In genomic region chr9:96450613-96451544, GRCh38 we compare ENCODE assay signal across 8 cellular contexts. TPM values are rescaled to one million over a fixed set of nuclear protein-coding genes. Genes with fewer than 3 reads are reported as not detected.
DNase-seq lines count a peak whose midpoint lies in the region; ATAC-seq, FAIRE-seq and TF ChIP-seq lines count a peak whose summit lies in the region.

No MANE protein-coding gene starts in this region.

- peaks cover 17% of the 10 kb centered on the region for H3K4me1 Mint-ChIP-seq in Calu3 (ENCODE audit: low read depth, unreplicated experiment)

- peak; percentile 4; the same call in 1 of the 3 replicates for ATAC-seq in GM12878
- no peak for ATAC-seq in GM21619 (IDR thresholded peaks at IDR 0.05; ENCODE audit: unreplicated experiment)

- POLR2A ChIA-PET in GM12878 (lab: Charles Lee), result interaction anchor here (0.6 to 1.5 kb wide), 3 partner anchors 33 to 107 kb away, joined by 3 read pairs; no protein-coding TSS in a partner anchor

- intact Hi-C loops in Calu3 (cut with micrococcal nuclease; ENCODE audit: unreplicated experiment) (no loop called here), GM12878 (cut with micrococcal nuclease; ENCODE audit: unreplicated experiment) (loop anchor here (2.0 kb wide), 2 partner anchors 32 to 116 kb away; partner anchors contain the start of gene ZNF367)

- H3K36me3 Mint-ChIP-seq in Calu3 (ENCODE audit: insufficient read depth, unreplicated experiment), result peaks cover 21% of the 10 kb centered on the region

- H4K20me1 ChIP-seq in GM12878 (ENCODE audit: control insufficient read depth, insufficient read depth) (no peaks in the 10 kb centered on the region), smooth muscle cell (ENCODE audit: low read depth) (peaks cover 30% of the 10 kb centered on the region)

- BruUV-seq in Calu3 (replicated peaks; lab: Mats Ljungman, UMichigan) (no TSS peak), GM12878 (replicated peaks; lab: Mats Ljungman, UMichigan) (TSS peak; percentile 63)

- DNase-seq in Calu3 (peak; percentile 17), HFF-Myc (ENCODE audit: extremely low read depth, low read depth) (no peak), SK-N-MC (ENCODE audit: low read depth, low spot score) (no peak), GM12878 (ENCODE audit: low read depth, low spot score) (no peak), iPS-NIHi11 (ENCODE audit: low spot score) (peak; percentile 33), smooth muscle cell (lab: John Stamatoyannopoulos, UW; ENCODE audit: unreplicated experiment) (no peak), NAMALWA (ENCODE audit: low spot score) (no peak)

- TF ChIP-seq CTCF in Calu3 (IDR thresholded peaks at IDR 0.05; ENCODE audit: unreplicated experiment) (no peak), HFF-Myc (IDR thresholded peaks at IDR 0.05; ENCODE audit: low read depth, low read length, missing control alignments) (no peak), GM12878 (IDR thresholded peaks at IDR 0.05 in 2 of 3, conservative IDR thresholded peaks at IDR 0.05 in 1 of 3; ENCODE audit: control insufficient read depth in 2 of 3, extremely low read depth in 1 of 3, insufficient read depth in 1 of 3, low read depth in 3 of 3, low read length in 3 of 3) (no peak), smooth muscle cell (IDR thresholded peaks at IDR 0.05; ENCODE audit: borderline replicate concordance, insufficient read depth, poor library complexity, severe bottlenecking) (no peak)

- H3K36me3 ChIP-seq in SK-N-MC (ENCODE audit: insufficient read depth, low read length) (no peaks in the 10 kb centered on the region), GM12878 (ENCODE audit: control insufficient read depth in 2 of 2, insufficient read depth in 2 of 2, low read length in 1 of 2) (no peaks in the 10 kb centered on the region), smooth muscle cell (ENCODE audit: low read depth) (no peaks in the 10 kb centered on the region)

- peak overlapping the region; percentile 86 for H2AFZ ChIP-seq in GM12878 (ENCODE audit: control insufficient read depth, low read depth, low read length)
- peak overlapping the region; percentile 68 for H2AFZ ChIP-seq in smooth muscle cell (ENCODE audit: low read depth)

- no peak for FAIRE-seq in GM12878 (lab: Jason Lieb, UNC)

- in situ Hi-C loops in GM12878 (cut with MboI), result no loop called here

- H3K27ac Mint-ChIP-seq in Calu3 (ENCODE audit: unreplicated experiment), result peak overlapping the region; percentile 64

- SMC1A ChIA-PET in GM12878 (lab: Charles Lee; ENCODE audit: uncharacterized antibody, unreplicated experiment), result interaction anchor here (0.9 to 4.5 kb wide), 8 partner anchors 9 to 114 kb away, joined by 3 to 38 read pairs (median 8); no protein-coding TSS in a partner anchor

- no peak for TF ChIP-seq RAD21 in GM12878 (IDR thresholded peaks at IDR 0.05; ENCODE audit: insufficient read depth, low read depth, low read length)

- peak overlapping the region; percentile 66 for H3K4me3 Mint-ChIP-seq in Calu3 (ENCODE audit: low read depth, unreplicated experiment)

- no peaks in the 10 kb centered on the region for H3F3A ChIP-seq in smooth muscle cell (ENCODE audit: low read depth)

- 1% methylated on average over 49 of the region's 65 CpGs for WGBS in GM12878 (ENCODE audit: insufficient coverage, insufficient replicate concordance, low lambda C conversion rate, missing lambda C conversion rate)
- 1% methylated on average over 46 of the region's 65 CpGs for WGBS in smooth muscle cell (ENCODE audit: low lambda C conversion rate)

- no peak for TF ChIP-seq POLR2A in GM12878 (IDR thresholded peaks at IDR 0.05; ENCODE audit: low read depth, low read length)

- H3K4me2 ChIP-seq in GM12878 (ENCODE audit: control insufficient read depth, insufficient read depth) (peak overlapping the region; percentile 89), smooth muscle cell (peak overlapping the region; percentile 96)

- H3K9me3 ChIP-seq in SK-N-MC (ENCODE audit: low read depth, low read length) (no peaks in the 10 kb centered on the region), GM12878 (replicated peaks; ENCODE audit: control insufficient read depth, insufficient read depth, low read length) (no peaks in the 10 kb centered on the region), smooth muscle cell (replicated peaks; ENCODE audit: low read depth) (no peaks in the 10 kb centered on the region)

- CTCF ChIA-PET in Calu3 (lab: Charles Lee) (interaction anchor here (0.5 to 0.7 kb wide), 3 partner anchors 163 to 1365 kb away, joined by 3 to 4 read pairs (median 3); no protein-coding TSS in a partner anchor), GM12878 (lab: Yijun Ruan, JAX) (interaction anchor here (1.4 to 4.7 kb wide), 3 partner anchors 9 to 123 kb away, joined by 4 to 34 read pairs (median 14); no protein-coding TSS in a partner anchor)

- peak overlapping the region; percentile 71 for H3K9ac ChIP-seq in SK-N-MC (ENCODE audit: insufficient read length)
- peak overlapping the region; percentile 27 for H3K9ac ChIP-seq in GM12878 (ENCODE audit: control insufficient read depth, insufficient read depth, low read length)
- H3K9ac ChIP-seq in smooth muscle cell (ENCODE audit: low read depth), result peak overlapping the region; percentile 71

- peak overlapping the region; percentile 66 for H3K4me3 ChIP-seq in HFF-Myc (replicated peaks; ENCODE audit: low read depth, low read length)
- H3K4me3 ChIP-seq in SK-N-MC, result peak overlapping the region; percentile 87
- peak overlapping the region; percentile 68 for H3K4me3 ChIP-seq in GM12878
- H3K4me3 ChIP-seq in smooth muscle cell, result peak overlapping the region; percentile 79

- H3K27ac ChIP-seq in SK-N-MC (no peak overlapping the region), GM12878 (ENCODE audit: control insufficient read depth, insufficient read depth) (no peak overlapping the region), smooth muscle cell (ENCODE audit: low read depth) (peak overlapping the region; percentile 63)

- H3K27me3 ChIP-seq in GM12878 (replicated peaks in 1 of 2; ENCODE audit: control insufficient read depth in 2 of 2, insufficient read depth in 2 of 2, low read length in 1 of 2) (peaks cover 0 to 3% of the 10 kb centered on the region in 2 experiments; a peak in 1 of 4 replicates), smooth muscle cell (ENCODE audit: low read depth) (no peaks in the 10 kb centered on the region)

- RAD21 ChIA-PET in GM12878 (lab: Charles Lee; ENCODE audit: unreplicated experiment), result interaction anchor here (0.9 to 4.1 kb wide), 8 partner anchors 10 to 216 kb away, joined by 3 to 30 read pairs (median 4); partner anchors contain the start of gene PRXL2C

- TF ChIP-seq EP300 in GM12878 (IDR thresholded peaks at IDR 0.05; ENCODE audit: borderline replicate concordance in 1 of 2, control insufficient read depth in 1 of 2, low read depth in 2 of 2, low read length in 2 of 2), result no peak

- H3K4me1 ChIP-seq in GM12878 (ENCODE audit: control insufficient read depth, insufficient read depth, low read length) (peaks cover 6% of the 10 kb centered on the region), smooth muscle cell (ENCODE audit: low read depth) (no peaks in the 10 kb centered on the region)

- H3K9me3 Mint-ChIP-seq in Calu3 (ENCODE audit: low read depth, unreplicated experiment), result no peaks in the 10 kb centered on the region

- H3K79me2 ChIP-seq in GM12878 (ENCODE audit: control insufficient read depth, insufficient read depth, low read length) (no peaks in the 10 kb centered on the region), smooth muscle cell (ENCODE audit: low read depth) (peaks cover 34% of the 10 kb centered on the region)

- H3K27me3 Mint-ChIP-seq in Calu3 (ENCODE audit: unreplicated experiment), result no peaks in the 10 kb centered on the region

TF ChIP-seq in GM12878, 131 proteins besides CTCF, POLR2A, EP300 and RAD21 (continues in another document):
- TF ChIP-seq SP1 (IDR thresholded peaks at IDR 0.05; ENCODE audit: low read depth, low read length), result no peak
- 0 out of 2 replicates have a peak, but pooled peaks have one; percentile 19 for TF ChIP-seq CREM (IDR thresholded peaks at IDR 0.05; ENCODE audit: low read depth)

RNA-seq across cellular contexts. Expression of gene HABP4, which starts 0.9 kb away (rescaled TPM):
- total RNA-seq in Calu3 (2022), result 9.8 and 11.6 TPM in 2 replicates
- 4.0 and 4.4 TPM in 2 replicates for total RNA-seq in GM12878 (2013; cell fraction: nucleolus; rRNA removed)
- 10.7 and 12.3 TPM in 2 replicates for total RNA-seq in GM12878 (2014; rRNA removed)
- 13.1 and 13.6 TPM in 2 replicates for total RNA-seq in GM12878 (2014; rRNA removed; fragmentation: Illumina TruSeq; extraction: Trizol)
- 13.6 and 13.7 TPM in 2 replicates for total RNA-seq in GM12878 (2021)
- polyA plus RNA-seq in GM12878 (2011; ENCODE audit: low read depth), result 2.1 TPM
- polyA plus RNA-seq in GM12878 (2011; rRNA removed), result 6.8 and 9.2 TPM in 2 replicates
- polyA plus RNA-seq in GM12878 (2011; cell fraction: cytosol; rRNA removed), result 3.8 and 4.2 TPM in 2 replicates
- polyA plus RNA-seq in GM12878 (2011; cell fraction: nucleus; rRNA removed), result 3.4 and 3.9 TPM in 2 replicates
- polyA plus RNA-seq in GM12878 (2012), result 2.8 and 2.9 TPM in 2 replicates
- polyA plus RNA-seq in GM12878 (2014; fragmentation: Illumina TruSeq; extraction: Trizol), result 12.5 and 13.2 TPM in 2 replicates
- polyA plus RNA-seq in GM12878 (2014; fragmentation: Nextera tagmentation; extraction: Ambion mirVana), result 1 to 10 TPM; 4.4 to 5.7 TPM
- polyA plus RNA-seq in GM12878 (2014; rRNA removed), result 14.7 and 15.1 TPM in 2 replicates
- 10 to 100 TPM in 1 of 2 experiments, 1 to 10 TPM in 1; 1.6 to 15.4 TPM for polyA plus RNA-seq in GM12878 (2016; fragmentation: Nextera tagmentation; extraction: Ambion mirVana)
- polyA minus RNA-seq in GM12878 (2011; rRNA and poly(A)+ RNA removed), result 1.2 and 2.1 TPM in 2 replicates
- 1.2 and 1.3 TPM in 2 replicates for polyA minus RNA-seq in GM12878 (2011; cell fraction: cytosol; rRNA and poly(A)+ RNA removed)
- 0.97 and 1.1 TPM in 2 replicates for polyA minus RNA-seq in GM12878 (2011; cell fraction: nucleus; rRNA and poly(A)+ RNA removed)
- 12.1 and 13.5 TPM in 2 replicates for total RNA-seq in smooth muscle cell
- 26.8 and 28.9 TPM in 2 replicates for polyA plus RNA-seq in smooth muscle cell

RNA-seq across cellular contexts. Expression of gene ZNF367, which starts 32.7 kb away (rescaled TPM):
- total RNA-seq in Calu3 (2022) (8.6 and 9.6 TPM in 2 replicates), GM12878 (2014; rRNA removed) (16.3 and 17.8 TPM in 2 replicates), GM12878 (2014; rRNA removed; fragmentation: Illumina TruSeq; extraction: Trizol) (15.5 and 15.6 TPM in 2 replicates), GM12878 (2021) (14.3 and 15.7 TPM in 2 replicates), smooth muscle cell (2.8 and 3.9 TPM in 2 replicates)
- total RNA-seq in GM12878 (2013; cell fraction: nucleolus; rRNA removed), result 9.3 and 9.5 TPM in 2 replicates
- polyA plus RNA-seq in GM12878 (2011; ENCODE audit: low read depth), result 3.8 TPM
- polyA plus RNA-seq in GM12878 (2011; rRNA removed) (10.2 and 14.5 TPM in 2 replicates), GM12878 (2014; fragmentation: Illumina TruSeq; extraction: Trizol) (13.3 and 14.7 TPM in 2 replicates), GM12878 (2014; fragmentation: Nextera tagmentation; extraction: Ambion mirVana) (1 to 10 TPM; 3.9 to 5.5 TPM), GM12878 (2014; rRNA removed) (9.8 and 12.0 TPM in 2 replicates), GM12878 (2016; fragmentation: Nextera tagmentation; extraction: Ambion mirVana) (1 to 10 TPM; 2.9 to 6.2 TPM), smooth muscle cell (1.3 and 3.2 TPM in 2 replicates)
- polyA plus RNA-seq in GM12878 (2011; cell fraction: cytosol; rRNA removed), result 4.3 and 4.9 TPM in 2 replicates
- 5.7 and 6.0 TPM in 2 replicates for polyA plus RNA-seq in GM12878 (2011; cell fraction: nucleus; rRNA removed)
- polyA plus RNA-seq in GM12878 (2012), result 5.4 and 8.0 TPM in 2 replicates
- polyA minus RNA-seq in GM12878 (2011; rRNA and poly(A)+ RNA removed), result 4.0 and 5.5 TPM in 2 replicates
- 4.9 and 5.6 TPM in 2 replicates for polyA minus RNA-seq in GM12878 (2011; cell fraction: cytosol; rRNA and poly(A)+ RNA removed)
- 3.0 and 5.5 TPM in 2 replicates for polyA minus RNA-seq in GM12878 (2011; cell fraction: nucleus; rRNA and poly(A)+ RNA removed)

Comparison
In these comparisons a context has a peak if more than half of its experiments do, and no peak if none do; other contexts are left out.
1. DNase-seq: peak in Calu3 (single experiment) and iPS-NIHi11 (single experiment); none in HFF-Myc (single experiment), SK-N-MC (single experiment), GM12878 (single experiment), smooth muscle cell (single experiment) and NAMALWA (single experiment).
2. Peak in every context shown above with its lines, with median percentiles within 50 percentile points of each other: H3K4me3 ChIP-seq and H3K9ac ChIP-seq.